Comparison of ENCODE assay signal across 17 cellular contexts in the genomic region with DNA sequence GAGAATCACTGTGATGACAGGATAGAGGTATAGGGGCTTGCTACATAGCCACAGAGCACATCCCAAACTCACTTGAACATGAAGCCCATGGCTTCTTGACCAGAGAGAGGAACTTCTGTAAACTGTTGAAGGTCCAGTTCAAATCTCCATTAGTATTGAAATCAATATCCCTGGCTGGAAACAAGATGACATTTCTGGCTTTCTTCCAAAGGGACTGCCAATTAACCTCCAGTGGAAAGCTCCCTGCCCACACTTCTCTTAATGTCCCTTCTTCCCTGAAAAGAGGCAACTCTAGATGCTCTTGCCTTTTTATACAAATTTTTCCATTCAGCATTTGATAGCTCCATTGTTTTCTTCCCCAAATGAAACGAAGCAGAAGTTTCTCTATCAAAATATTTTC.
DNase-seq lines count a peak whose midpoint lies in the region; ATAC-seq and TF ChIP-seq lines count a peak whose summit lies in the region.
"Had no signal": no experiment of that assay in that cellular context is flagged by ENCODE, and none has a peak within 500 bp of the region (broad histone marks: within the 10 kb centered on the region; RNA-seq: fewer than 3 reads in every experiment).

No MANE protein-coding gene starts in this region.

- WGBS in suprapubic skin, result 57% methylated on average over 1 of the region's 1 CpG

- no peaks in the 10 kb centered on the region for H3K27me3 ChIP-seq in left ventricle myocardium inferior (ENCODE audit: low read depth)
- no peaks in the 10 kb centered on the region for H3K27me3 ChIP-seq in right atrium auricular region
- no peaks in the 10 kb centered on the region for H3K27me3 ChIP-seq in suprapubic skin

- ATAC-seq in left lobe of liver (peak; percentile 59), left colon (no peak)
- ATAC-seq: K562 had no signal

- H3K4me3 ChIP-seq in left ventricle myocardium inferior (no peak overlapping the region), right atrium auricular region (no peak overlapping the region), suprapubic skin (no peak overlapping the region)
- H3K4me3 ChIP-seq: K562 had no signal

- no peaks in the 10 kb centered on the region for H3K9me3 ChIP-seq in left ventricle myocardium inferior (replicated peaks)
- H3K9me3 ChIP-seq in right atrium auricular region, result no peaks in the 10 kb centered on the region
- no peaks in the 10 kb centered on the region for H3K9me3 ChIP-seq in suprapubic skin

- no peak for TF ChIP-seq CTCF in left ventricle myocardium inferior (IDR thresholded peaks at IDR 0.05; ENCODE audit: borderline replicate concordance)
- TF ChIP-seq CTCF in right atrium auricular region (IDR thresholded peaks at IDR 0.05), result no peak
- no peak for TF ChIP-seq CTCF in suprapubic skin (IDR thresholded peaks at IDR 0.05)

- H3K4me1 ChIP-seq in left ventricle myocardium inferior (peaks cover 53% of the 10 kb centered on the region), right atrium auricular region (peaks cover 0 to 30% of the 10 kb centered on the region in 2 donors), suprapubic skin (peaks cover 48% of the 10 kb centered on the region)

- TF ChIP-seq EP300 in suprapubic skin (IDR thresholded peaks at IDR 0.05), result no peak

- TF ChIP-seq POLR2A in suprapubic skin (IDR thresholded peaks at IDR 0.05), result no peak

- intact Hi-C loops in left ventricle myocardium inferior (cut with micrococcal nuclease) (no loop called here), left colon (cut with DNase I, micrococcal nuclease) (no loop called here)

- H3K36me3 ChIP-seq in left ventricle myocardium inferior (no peaks in the 10 kb centered on the region), right atrium auricular region (no peaks in the 10 kb centered on the region), suprapubic skin (no peaks in the 10 kb centered on the region)

- DNase-seq in NCI-H1092 treated with DMSO at 0.1 percent for 48 hours (lab: John Stamatoyannopoulos, UW) (peak; percentile 24), NCI-H1092 (lab: John Stamatoyannopoulos, UW) (no peak), left ventricle myocardium inferior (no peak), right atrium auricular region (ENCODE audit: low spot score) (no peak), left lobe of liver (ENCODE audit: low spot score) (no peak), suprapubic skin (ENCODE audit: low spot score in 2 of 2) (no peak), left colon (no peak), NAMALWA (ENCODE audit: low spot score) (no peak)
- DNase-seq: Calu3; CD4-positive, alpha-beta T cell; NCI-H1436; NCI-H2029 treated with DMSO at 0.1 percent for 48 hours; NCI-H510A; NCI-H82; OCI-M1; Right ventricle myocardium superior had no signal

- peak overlapping the region; percentile 84 for H3K27ac ChIP-seq in left ventricle myocardium inferior (replicated peaks)
- peak overlapping the region in 1 of 2 donors; percentile 20 for H3K27ac ChIP-seq in right atrium auricular region
- peak overlapping the region; percentile 74 for H3K27ac ChIP-seq in suprapubic skin
